In the genomic region with DNA sequence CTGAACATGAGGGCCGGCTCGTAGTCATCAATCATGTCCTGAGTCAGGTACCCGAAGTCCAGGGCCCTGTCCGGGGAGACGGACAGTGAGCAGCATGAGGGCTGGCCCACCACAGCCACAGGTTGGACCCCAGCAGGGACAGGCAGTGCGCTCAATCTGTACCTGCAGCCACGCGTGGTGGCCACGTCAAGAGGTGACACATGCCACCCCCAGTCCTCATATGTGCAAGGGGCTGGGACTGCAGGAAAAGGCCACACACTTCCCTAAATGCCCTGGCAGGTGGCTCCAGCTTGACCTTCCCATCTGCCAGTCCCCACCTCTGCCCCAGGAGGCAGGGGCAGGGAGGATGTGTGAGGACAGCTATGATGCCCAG, we compare ENCODE assay signal across 14 cellular contexts.
"Had no signal": no experiment of that assay in that cellular context is flagged by ENCODE, and none has a peak within 500 bp of the region (broad histone marks: within the 10 kb centered on the region; RNA-seq: fewer than 3 reads in every experiment).

No MANE protein-coding gene starts in this region.

- H3K27me3 Mint-ChIP-seq: activated naive CD8-positive, alpha-beta T cell had no signal

- H3K36me3 ChIP-seq: brain microvascular endothelial cell, sigmoid colon had no signal

- H3K9me3 Mint-ChIP-seq: activated T-cell treated with anti-CD3 and anti-CD28 coated beads, Interleukin-2, amount 50 U/mL, for 72 hours; dendritic cell treated with granulocyte-macrophage colony-stimulating factor and Interleukin-4, amounts not matched to agents 40 ng/mL and 50 ng/mL, for 4 days; WTC11 had no signal

- H3K27me3 ChIP-seq: brain microvascular endothelial cell, gastroesophageal sphincter, sigmoid colon had no signal

- DNase-seq: activated CD4-positive, alpha-beta T cell treated with anti-CD3 and anti-CD28 coated beads, Interleukin-2, amount 50 U/mL, for 4 hours; activated gamma-delta T cell; activated T-cell treated with anti-CD3 and anti-CD28 coated beads, Interleukin-2, amount 50 U/mL, for 72 hours; brain microvascular endothelial cell; erythroblast; left colon; lower lobe of right lung; midbrain; stimulated activated CD4-positive, alpha-beta T cell treated with anti-CD3 and anti-CD28 coated beads, Interleukin-1b, Interleukin-23, amount 100 ng/mL, for 48 hours had no signal

- H3K9me3 ChIP-seq: gastroesophageal sphincter, lower lobe of right lung, sigmoid colon had no signal

- H3K4me3 Mint-ChIP-seq: activated naive CD8-positive, alpha-beta T cell; activated T-cell treated with anti-CD3 and anti-CD28 coated beads, Interleukin-2, amount 50 U/mL, for 72 hours; dendritic cell treated with granulocyte-macrophage colony-stimulating factor and Interleukin-4, amounts not matched to agents 40 ng/mL and 50 ng/mL, for 4 days; WTC11 had no signal

- ATAC-seq: activated T-cell treated with anti-CD3 and anti-CD28 coated beads, Interleukin-2, amount 50 U/mL, for 72 hours; gastroesophageal sphincter; left colon; lower lobe of right lung; WTC11 had no signal

- H3K36me3 Mint-ChIP-seq: activated naive CD8-positive, alpha-beta T cell; WTC11 had no signal

- H3K27ac ChIP-seq: brain microvascular endothelial cell, gastroesophageal sphincter, lower lobe of right lung, sigmoid colon had no signal

- H3K4me1 ChIP-seq: gastroesophageal sphincter, sigmoid colon had no signal

- H3K4me3 ChIP-seq: gastroesophageal sphincter, lower lobe of right lung, sigmoid colon had no signal

- H3K27ac Mint-ChIP-seq: activated naive CD8-positive, alpha-beta T cell; activated T-cell treated with anti-CD3 and anti-CD28 coated beads, Interleukin-2, amount 50 U/mL, for 72 hours; dendritic cell treated with granulocyte-macrophage colony-stimulating factor and Interleukin-4, amounts not matched to agents 40 ng/mL and 50 ng/mL, for 4 days; WTC11 had no signal
